Comparison of ENCODE assay signal across 22 cellular contexts in genomic region chr3:31237887-31238286, GRCh38.
"Had no signal": no experiment of that assay in that cellular context is flagged by ENCODE, and none has a peak within 500 bp of the region (broad histone marks: within the 10 kb centered on the region; RNA-seq: fewer than 3 reads in every experiment).

No MANE protein-coding gene starts in this region.

- H3K4me3 ChIP-seq: MG63 had no signal

- DNase-seq: IMR-90, Karpas-422, KG1, MG63, NCI-H1092, NCI-H1105 treated with DMSO at 0.1 percent for 48 hours, NCI-H1417 treated with DMSO at 0.1 percent for 48 hours, NCI-H146, NCI-H1694 treated with DMSO at 0.1 percent for 48 hours, NCI-H1930, NCI-H2081, NCI-H2107, NCI-H345, NCI-H446 treated with DMSO at 0.1 percent for 48 hours, NCI-H510A treated with DMSO at 0.1 percent for 48 hours, NCI-H526 treated with DMSO at 0.1 percent for 48 hours, NCI-H748 treated with DMSO at 0.1 percent for 48 hours, PC-3, SHP77, SK-N-SH, SW 1271 had no signal

- H3K27ac ChIP-seq: RWPE1 had no signal

- H3K9ac ChIP-seq: SK-N-SH had no signal

- H3K36me3 ChIP-seq: MG63 had no signal

- H3K9me3 ChIP-seq: MG63, SK-N-SH had no signal

- H3K27me3 ChIP-seq: MG63 had no signal

- H3K4me2 ChIP-seq: SK-N-SH had no signal
